16 cellular contexts compared by ENCODE assay signal in the genomic region with DNA sequence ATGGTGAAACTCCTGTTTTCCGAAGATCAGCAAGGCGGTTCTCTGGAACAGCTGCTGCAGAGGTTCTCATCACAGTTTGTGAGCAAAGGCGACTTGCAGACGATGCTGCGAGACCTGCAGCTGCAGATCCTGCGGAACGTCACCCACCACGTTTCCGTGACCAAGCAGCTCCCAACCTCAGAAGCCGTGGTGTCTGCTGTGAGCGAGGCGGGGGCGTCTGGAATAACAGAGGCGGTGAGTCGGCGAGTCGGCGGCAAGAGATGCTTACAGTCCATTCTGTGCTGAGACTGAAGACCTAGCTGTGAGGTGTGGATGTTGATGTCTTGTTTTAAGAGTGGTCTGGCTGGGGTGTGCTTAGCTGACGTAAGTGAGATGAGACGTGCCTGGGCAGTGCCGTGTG. TPM values are rescaled to one million over a fixed set of nuclear protein-coding genes. Genes with fewer than 3 reads are reported as not detected.
DNase-seq lines count a peak whose midpoint lies in the region; ATAC-seq and TF ChIP-seq lines count a peak whose summit lies in the region.
"Had no signal": no experiment of that assay in that cellular context is flagged by ENCODE, and none has a peak within 500 bp of the region (broad histone marks: within the 10 kb centered on the region; RNA-seq: fewer than 3 reads in every experiment).

No MANE protein-coding gene starts in this region.

- DNase-seq in natural killer cell treated with Interleukin-12 subunit alpha and Interleukin-12 subunit beta and Interleukin-15 and Interleukin-18, amount 100 ng/mL, for 72 hours (ENCODE audit: low spot score) = peak; percentile 32
- DNase-seq in natural killer cell (no peak), endothelial cell (ENCODE audit: low spot score) (no peak), occipital lobe (lab: John Stamatoyannopoulos, UW) (peak; percentile 44), DMS79 treated with DMSO at 0.1 percent for 48 hours (lab: John Stamatoyannopoulos, UW) (no peak), SJCRH30 (no peak), breast epithelium (ENCODE audit: low spot score in 2 of 2) (no peak)
- DNase-seq: DMS53; H7; KBM-7; NCI-H1092; NCI-H1436 treated with DMSO at 0.1 percent for 48 hours; NCI-H1930; NK-92 treated with Interleukin-12 subunit alpha and Interleukin-12 subunit beta, amount 100 ng/mL, for 24 hours had no signal

- ATAC-seq in natural killer cell treated with Interleukin-12 subunit alpha and Interleukin-12 subunit beta and Interleukin-15 and Interleukin-18, amount 100 ng/mL, for 72 hours = no peak
- ATAC-seq in natural killer cell = no peak
- ATAC-seq: HepG2 had no signal

- no peak overlapping the region for H3K27ac Mint-ChIP-seq in natural killer cell treated with Interleukin-12 subunit alpha and Interleukin-12 subunit beta and Interleukin-15 and Interleukin-18, amount 100 ng/mL, for 72 hours
- no peak overlapping the region for H3K27ac Mint-ChIP-seq in natural killer cell
- H3K27ac Mint-ChIP-seq in endothelial cell (ENCODE audit: unreplicated experiment) = no peak overlapping the region

- H3K9me3 ChIP-seq in SJCRH30 (replicated peaks) = no peaks in the 10 kb centered on the region
- H3K9me3 ChIP-seq in breast epithelium = no peaks in the 10 kb centered on the region

- TF ChIP-seq CTCF in natural killer cell (IDR thresholded peaks at IDR 0.05) (no peak), endothelial cell (IDR thresholded peaks at IDR 0.05; ENCODE audit: unreplicated experiment) (no peak), breast epithelium (IDR thresholded peaks at IDR 0.05) (no peak)

- H3K27ac ChIP-seq in SJCRH30 (no peak overlapping the region), breast epithelium (no peak overlapping the region)
- H3K27ac ChIP-seq: C4-2B had no signal

- H3K9me3 Mint-ChIP-seq in natural killer cell treated with Interleukin-12 subunit alpha and Interleukin-12 subunit beta and Interleukin-15 and Interleukin-18, amount 100 ng/mL, for 72 hours = no peaks in the 10 kb centered on the region
- H3K9me3 Mint-ChIP-seq in natural killer cell = no peaks in the 10 kb centered on the region
- H3K9me3 Mint-ChIP-seq in endothelial cell (ENCODE audit: unreplicated experiment) = no peaks in the 10 kb centered on the region

- H3K27me3 ChIP-seq in SJCRH30 = no peaks in the 10 kb centered on the region
- no peaks in the 10 kb centered on the region for H3K27me3 ChIP-seq in breast epithelium

- H3K4me1 Mint-ChIP-seq in natural killer cell treated with Interleukin-12 subunit alpha and Interleukin-12 subunit beta and Interleukin-15 and Interleukin-18, amount 100 ng/mL, for 72 hours (ENCODE audit: low read depth in 2 of 2) = no peaks in the 10 kb centered on the region
- peaks cover 0 to 4% of the 10 kb centered on the region in 2 donors for H3K4me1 Mint-ChIP-seq in natural killer cell
- no peaks in the 10 kb centered on the region for H3K4me1 Mint-ChIP-seq in endothelial cell (ENCODE audit: unreplicated experiment)

- intact Hi-C loops in natural killer cell (cut with micrococcal nuclease) (no loop called here), breast epithelium (cut with DNase I; ENCODE audit: low total_unique reads) (no loop called here)

- TF ChIP-seq POLR2A in breast epithelium (IDR thresholded peaks at IDR 0.05) = no peak

- no peak overlapping the region for H3K4me3 Mint-ChIP-seq in natural killer cell treated with Interleukin-12 subunit alpha and Interleukin-12 subunit beta and Interleukin-15 and Interleukin-18, amount 100 ng/mL, for 72 hours
- H3K4me3 Mint-ChIP-seq in natural killer cell = no peak overlapping the region
- H3K4me3 Mint-ChIP-seq in endothelial cell (ENCODE audit: unreplicated experiment) = peak overlapping the region; percentile 11

- H3K36me3 ChIP-seq in SJCRH30 (peaks cover 6% of the 10 kb centered on the region; the same call in 1 of the 2 replicates), breast epithelium (peaks cover 1% of the 10 kb centered on the region)

- no peaks in the 10 kb centered on the region for H3K27me3 Mint-ChIP-seq in natural killer cell treated with Interleukin-12 subunit alpha and Interleukin-12 subunit beta and Interleukin-15 and Interleukin-18, amount 100 ng/mL, for 72 hours
- no peaks in the 10 kb centered on the region for H3K27me3 Mint-ChIP-seq in natural killer cell (ENCODE audit: low read depth in 2 of 2)
- H3K27me3 Mint-ChIP-seq in endothelial cell (ENCODE audit: unreplicated experiment) = no peaks in the 10 kb centered on the region

- H3K4me1 ChIP-seq in SJCRH30 = no peaks in the 10 kb centered on the region
- no peaks in the 10 kb centered on the region for H3K4me1 ChIP-seq in breast epithelium

- peaks cover 15% of the 10 kb centered on the region for H3K36me3 Mint-ChIP-seq in natural killer cell treated with Interleukin-12 subunit alpha and Interleukin-12 subunit beta and Interleukin-15 and Interleukin-18, amount 100 ng/mL, for 72 hours
- H3K36me3 Mint-ChIP-seq in natural killer cell (peaks cover 8% of the 10 kb centered on the region), endothelial cell (ENCODE audit: low read depth, unreplicated experiment) (peaks cover 70% of the 10 kb centered on the region)

- H3K4me3 ChIP-seq in SJCRH30 (no peak overlapping the region), breast epithelium (no peak overlapping the region)

RNA-seq across cellular contexts. Expression of gene GET4, which starts 16.2 kb away (rescaled TPM):
- 10 to 100 TPM; 42.8 to 44.5 TPM for total RNA-seq in natural killer cell treated with Interleukin-12 subunit alpha and Interleukin-12 subunit beta and Interleukin-15 and Interleukin-18, amount 100 ng/mL, for 72 hours
- 10 to 100 TPM; 69.3 to 81.6 (median 73.2) TPM for total RNA-seq in natural killer cell
- 61.3 TPM for total RNA-seq in endothelial cell (ENCODE audit: unreplicated experiment)
- 16.2 TPM for total RNA-seq in occipital lobe
- total RNA-seq in SJCRH30 (2014; rRNA removed; shearing (Covaris generic)) = 21.4 and 22.0 TPM in 2 replicates
- 10 to 100 TPM; 23.7 to 33.4 (median 29.5) TPM for total RNA-seq in breast epithelium

RNA-seq across cellular contexts. Expression of gene SUN1, which starts 27.9 kb away (rescaled TPM):
- 10 to 100 TPM; 34.3 to 50.4 TPM for total RNA-seq in natural killer cell treated with Interleukin-12 subunit alpha and Interleukin-12 subunit beta and Interleukin-15 and Interleukin-18, amount 100 ng/mL, for 72 hours
- total RNA-seq in natural killer cell (10 to 100 TPM; 40.2 to 63.5 (median 48.0) TPM), endothelial cell (ENCODE audit: unreplicated experiment) (150 TPM), occipital lobe (154 TPM), breast epithelium (100 to 1,000 TPM; 153 to 189 (median 160) TPM)
- total RNA-seq in SJCRH30 (2014; rRNA removed; shearing (Covaris generic)) = 62.0 and 83.3 TPM in 2 replicates

Comparison
In these comparisons a context has a peak if more than half of its experiments do, and no peak if none do; other contexts are left out.
1. DNase-seq: peak in natural killer cell treated with Interleukin-12 subunit alpha and Interleukin-12 subunit beta and Interleukin-15 and Interleukin-18, amount 100 ng/mL, for 72 hours (single experiment) and occipital lobe (single experiment); none in natural killer cell (single experiment), endothelial cell (single experiment), DMS79 treated with DMSO at 0.1 percent for 48 hours (single experiment), SJCRH30 (0 of 2) and breast epithelium (0 of 2).